Comparison of ENCODE assay signal across 15 cellular contexts in genomic region chr19:29805026-29805925, GRCh38. TPM values are rescaled to one million over a fixed set of nuclear protein-coding genes. Genes with fewer than 3 reads are reported as not detected.
DNase-seq lines count a peak whose midpoint lies in the region; ATAC-seq lines count a peak whose summit lies in the region.
"Had no signal": no experiment of that assay in that cellular context is flagged by ENCODE, and none has a peak within 500 bp of the region (broad histone marks: within the 10 kb centered on the region; RNA-seq: fewer than 3 reads in every experiment).

No MANE protein-coding gene starts in this region.

- H3K27me3 ChIP-seq in SJCRH30: no peaks in the 10 kb centered on the region
- H3K27me3 ChIP-seq: ascending aorta, dorsolateral prefrontal cortex, tibial nerve had no signal

- peaks cover 15% of the 10 kb centered on the region for H3K4me1 ChIP-seq in SJCRH30
- H3K4me1 ChIP-seq: ascending aorta had no signal

- CTCF ChIA-PET in activated CD8-positive, alpha-beta memory T cell treated with anti-CD3 and anti-CD28 coated beads, Interleukin-2, amount 10 ng/mL, durations not matched to agents 7 days and 5 days (lab: Charles Lee): interaction anchor here (1.1 kb wide), 1 partner anchor 31 kb away, joined by 3 read pairs; no protein-coding TSS in a partner anchor

- H3K4me3 Mint-ChIP-seq in activated CD8-positive, alpha-beta memory T cell treated with anti-CD3 and anti-CD28 coated beads, Interleukin-2, amount 10 ng/mL, durations not matched to agents 7 days and 5 days: no peak overlapping the region
- H3K4me3 Mint-ChIP-seq in stimulated activated effector memory CD8-positive, alpha-beta T cell treated with anti-CD3 and anti-CD28 coated beads, Interleukin-12 subunit alpha, Interleukin-12 subunit beta, amount 100 ng/mL, for 72 hours: no peak overlapping the region
- H3K4me3 Mint-ChIP-seq: activated T-cell treated with anti-CD3 and anti-CD28 coated beads, Interleukin-2, amount 50 U/mL, for 72 hours had no signal

- no peaks in the 10 kb centered on the region for H3K36me3 ChIP-seq in SJCRH30
- H3K36me3 ChIP-seq: ascending aorta, tibial nerve had no signal

- H3K27me3 Mint-ChIP-seq in activated CD8-positive, alpha-beta memory T cell treated with anti-CD3 and anti-CD28 coated beads, Interleukin-2, amount 10 ng/mL, durations not matched to agents 7 days and 5 days: no peaks in the 10 kb centered on the region

- H3K4me1 Mint-ChIP-seq in activated CD8-positive, alpha-beta memory T cell treated with anti-CD3 and anti-CD28 coated beads, Interleukin-2, amount 10 ng/mL, durations not matched to agents 7 days and 5 days: peaks cover 12% of the 10 kb centered on the region
- peaks cover 1% of the 10 kb centered on the region for H3K4me1 Mint-ChIP-seq in stimulated activated effector memory CD8-positive, alpha-beta T cell treated with anti-CD3 and anti-CD28 coated beads, Interleukin-12 subunit alpha, Interleukin-12 subunit beta, amount 100 ng/mL, for 72 hours

- H3K9me3 Mint-ChIP-seq in activated CD8-positive, alpha-beta memory T cell treated with anti-CD3 and anti-CD28 coated beads, Interleukin-2, amount 10 ng/mL, durations not matched to agents 7 days and 5 days (ENCODE audit: low read depth): no peaks in the 10 kb centered on the region
- no peaks in the 10 kb centered on the region for H3K9me3 Mint-ChIP-seq in stimulated activated effector memory CD8-positive, alpha-beta T cell treated with anti-CD3 and anti-CD28 coated beads, Interleukin-12 subunit alpha, Interleukin-12 subunit beta, amount 100 ng/mL, for 72 hours
- H3K9me3 Mint-ChIP-seq: activated T-cell treated with anti-CD3 and anti-CD28 coated beads, Interleukin-2, amount 50 U/mL, for 72 hours had no signal

- no peak for ATAC-seq in activated CD8-positive, alpha-beta memory T cell treated with anti-CD3 and anti-CD28 coated beads, Interleukin-2, amount 10 ng/mL, durations not matched to agents 7 days and 5 days
- ATAC-seq in stimulated activated effector memory CD8-positive, alpha-beta T cell treated with anti-CD3 and anti-CD28 coated beads, Interleukin-12 subunit alpha, Interleukin-12 subunit beta, amount 100 ng/mL, for 72 hours: no peak
- ATAC-seq in HG03469 (IDR thresholded peaks at IDR 0.05; ENCODE audit: unreplicated experiment): no peak
- ATAC-seq in GM21381 (IDR thresholded peaks at IDR 0.05; ENCODE audit: unreplicated experiment): no peak

- H3K27ac ChIP-seq in SJCRH30: peak overlapping the region; percentile 53
- H3K27ac ChIP-seq: ascending aorta, dorsolateral prefrontal cortex, tibial nerve had no signal

- no peak overlapping the region for H3K4me3 ChIP-seq in SJCRH30
- H3K4me3 ChIP-seq: ascending aorta, dorsolateral prefrontal cortex, tibial nerve had no signal

- H3K36me3 Mint-ChIP-seq in activated CD8-positive, alpha-beta memory T cell treated with anti-CD3 and anti-CD28 coated beads, Interleukin-2, amount 10 ng/mL, durations not matched to agents 7 days and 5 days: no peaks in the 10 kb centered on the region
- H3K36me3 Mint-ChIP-seq in stimulated activated effector memory CD8-positive, alpha-beta T cell treated with anti-CD3 and anti-CD28 coated beads, Interleukin-12 subunit alpha, Interleukin-12 subunit beta, amount 100 ng/mL, for 72 hours: no peaks in the 10 kb centered on the region

- no peak for DNase-seq in activated CD8-positive, alpha-beta memory T cell treated with anti-CD3 and anti-CD28 coated beads, Interleukin-2, amount 10 ng/mL, durations not matched to agents 7 days and 5 days
- no peak for DNase-seq in activated CD8-positive, alpha-beta memory T cell treated with anti-CD3 and anti-CD28 coated beads, Interleukin-2, amount 50 U/mL, for 4 hours
- DNase-seq in SJCRH30: peak; percentile 43 to 52
- DNase-seq in glomerular visceral epithelial cell (ENCODE audit: extremely low spot score): peak; percentile 65
- DNase-seq in stimulated activated effector memory CD8-positive, alpha-beta T cell treated with anti-CD3 and anti-CD28 coated beads, Interleukin-12 subunit alpha, Interleukin-12 subunit beta, amount 100 ng/mL, for 72 hours (ENCODE audit: low spot score in 2 of 2): no peak
- no peak for DNase-seq in activated CD4-positive, alpha-beta T cell treated with anti-CD3 and anti-CD28 coated beads for 48 hours
- DNase-seq: activated CD4-positive, CD25-positive, alpha-beta regulatory T cell treated with anti-CD3 and anti-CD28 coated beads, Interleukin-2, amount 50 U/mL, for 72 hours; Calu3; midbrain had no signal

- no peaks in the 10 kb centered on the region for H3K9me3 ChIP-seq in SJCRH30 (replicated peaks)
- H3K9me3 ChIP-seq: ascending aorta, tibial nerve had no signal

- H3K27ac Mint-ChIP-seq in activated CD8-positive, alpha-beta memory T cell treated with anti-CD3 and anti-CD28 coated beads, Interleukin-2, amount 10 ng/mL, durations not matched to agents 7 days and 5 days: peak overlapping the region; percentile 33
- peak overlapping the region; percentile 48 for H3K27ac Mint-ChIP-seq in stimulated activated effector memory CD8-positive, alpha-beta T cell treated with anti-CD3 and anti-CD28 coated beads, Interleukin-12 subunit alpha, Interleukin-12 subunit beta, amount 100 ng/mL, for 72 hours
- H3K27ac Mint-ChIP-seq: activated T-cell treated with anti-CD3 and anti-CD28 coated beads, Interleukin-2, amount 50 U/mL, for 72 hours had no signal

RNA-seq across cellular contexts. Expression of gene CCNE1, which starts 6.5 kb away (rescaled TPM):
- total RNA-seq in activated CD8-positive, alpha-beta memory T cell treated with anti-CD3 and anti-CD28 coated beads, Interleukin-2, amount 10 ng/mL, durations not matched to agents 7 days and 5 days: 10 to 100 TPM; 27.4 to 28.6 TPM
- total RNA-seq in SJCRH30 (2014; rRNA removed; shearing (Covaris generic)): 66.3 and 72.7 TPM in 2 replicates
- total RNA-seq: ascending aorta had no signal

Comparison
In these comparisons a context has a peak if more than half of its experiments do, and no peak if none do; other contexts are left out.
1. DNase-seq: peak in SJCRH30 (2 of 2) and glomerular visceral epithelial cell (single experiment); none in activated CD8-positive, alpha-beta memory T cell treated with anti-CD3 and anti-CD28 coated beads, Interleukin-2, amount 10 ng/mL, durations not matched to agents 7 days and 5 days (single experiment), activated CD8-positive, alpha-beta memory T cell treated with anti-CD3 and anti-CD28 coated beads, Interleukin-2, amount 50 U/mL, for 4 hours (single experiment), stimulated activated effector memory CD8-positive, alpha-beta T cell treated with anti-CD3 and anti-CD28 coated beads, Interleukin-12 subunit alpha, Interleukin-12 subunit beta, amount 100 ng/mL, for 72 hours (0 of 2) and activated CD4-positive, alpha-beta T cell treated with anti-CD3 and anti-CD28 coated beads for 48 hours (single experiment).